17 cellular contexts compared by ENCODE assay signal in genomic region chr17:75397217-75397616, GRCh38. TPM values are rescaled to one million over a fixed set of nuclear protein-coding genes. Genes with fewer than 3 reads are reported as not detected.
DNase-seq lines count a peak whose midpoint lies in the region; ATAC-seq and TF ChIP-seq lines count a peak whose summit lies in the region.
"Had no signal": no experiment of that assay in that cellular context is flagged by ENCODE, and none has a peak within 500 bp of the region (broad histone marks: within the 10 kb centered on the region; RNA-seq: fewer than 3 reads in every experiment).

No MANE protein-coding gene starts in this region.

- peaks cover 2% of the 10 kb centered on the region for H3K36me3 ChIP-seq in Panc1 (ENCODE audit: control insufficient read depth, insufficient read depth, low read length)
- H3K36me3 ChIP-seq: ascending aorta had no signal

- no peaks in the 10 kb centered on the region for H3K9me3 Mint-ChIP-seq in activated naive CD4-positive, alpha-beta T cell treated with anti-CD3 and anti-CD28 coated beads, Interleukin-2, amount 10 ng/mL, durations not matched to agents 7 days and 5 days
- no peaks in the 10 kb centered on the region for H3K9me3 Mint-ChIP-seq in activated naive CD4-positive, alpha-beta T cell treated with anti-CD3 and anti-CD28 coated beads, Interleukin-2, amount 50 U/mL, for 72 hours
- no peaks in the 10 kb centered on the region for H3K9me3 Mint-ChIP-seq in brain
- H3K9me3 Mint-ChIP-seq in stimulated activated memory B cell treated with anti-CD40 and anti-IgM and Interleukin-4, amounts not matched to agents 10 μg/mL and 1 μg/mL and 100 μg/mL, for 72 hours = no peaks in the 10 kb centered on the region
- H3K9me3 Mint-ChIP-seq: GM23338 had no signal

- H3K27me3 Mint-ChIP-seq in activated naive CD4-positive, alpha-beta T cell treated with anti-CD3 and anti-CD28 coated beads, Interleukin-2, amount 10 ng/mL, durations not matched to agents 7 days and 5 days = no peaks in the 10 kb centered on the region
- peaks cover 13% of the 10 kb centered on the region for H3K27me3 Mint-ChIP-seq in brain
- no peaks in the 10 kb centered on the region for H3K27me3 Mint-ChIP-seq in stimulated activated memory B cell treated with anti-CD40 and anti-IgM and Interleukin-4, amounts not matched to agents 10 μg/mL and 1 μg/mL and 100 μg/mL, for 72 hours

- peaks cover 60% of the 10 kb centered on the region for H3K4me1 Mint-ChIP-seq in activated naive CD4-positive, alpha-beta T cell treated with anti-CD3 and anti-CD28 coated beads, Interleukin-2, amount 10 ng/mL, durations not matched to agents 7 days and 5 days
- peaks cover 49% of the 10 kb centered on the region for H3K4me1 Mint-ChIP-seq in brain
- peaks cover 92% of the 10 kb centered on the region for H3K4me1 Mint-ChIP-seq in stimulated activated memory B cell treated with anti-CD40 and anti-IgM and Interleukin-4, amounts not matched to agents 10 μg/mL and 1 μg/mL and 100 μg/mL, for 72 hours

- peak overlapping the region; percentile 53 for H3K27ac Mint-ChIP-seq in activated naive CD4-positive, alpha-beta T cell treated with anti-CD3 and anti-CD28 coated beads, Interleukin-2, amount 10 ng/mL, durations not matched to agents 7 days and 5 days
- peak overlapping the region in 1 of 2 donors; percentile 41 for H3K27ac Mint-ChIP-seq in activated naive CD4-positive, alpha-beta T cell treated with anti-CD3 and anti-CD28 coated beads, Interleukin-2, amount 50 U/mL, for 72 hours
- peak overlapping the region in 3 of 5 experiments; percentile 42 to 98 (median 71) for H3K27ac Mint-ChIP-seq in brain
- peak overlapping the region; percentile 53 for H3K27ac Mint-ChIP-seq in stimulated activated memory B cell treated with anti-CD40 and anti-IgM and Interleukin-4, amounts not matched to agents 10 μg/mL and 1 μg/mL and 100 μg/mL, for 72 hours
- H3K27ac Mint-ChIP-seq: GM23338 had no signal

- H3K4me1 ChIP-seq in Panc1 (ENCODE audit: control insufficient read depth, insufficient read depth, low read length) = peaks cover 40% of the 10 kb centered on the region

- DNase-seq in activated naive CD4-positive, alpha-beta T cell treated with anti-CD3 and anti-CD28 coated beads, Interleukin-2, amount 10 ng/mL, durations not matched to agents 7 days and 5 days = no peak
- DNase-seq in activated naive CD4-positive, alpha-beta T cell treated with anti-CD3 and anti-CD28 coated beads, Interleukin-2, amount 50 U/mL, for 72 hours (ENCODE audit: low spot score in 2 of 2) = no peak
- DNase-seq in Panc1 (ENCODE audit: low read depth, low spot score) (no peak), NCI-H1694 (lab: John Stamatoyannopoulos, UW) (no peak), medulla oblongata (ENCODE audit: extremely low spot score) (no peak), NCI-H774 (lab: John Stamatoyannopoulos, UW) (no peak)
- DNase-seq: activated CD4-positive, CD25-positive, alpha-beta regulatory T cell; dermis blood vessel endothelial cell; DMS53; heart right ventricle; MM.1S; NCI-H1930; NCI-H526 had no signal

- POLR2A ChIA-PET in Panc1 (lab: Charles Lee) = interaction anchor here (0.5 kb wide), 1 partner anchor 105 kb away, joined by 7 read pairs; no protein-coding TSS in a partner anchor

- peaks cover 21% of the 10 kb centered on the region for H3K36me3 Mint-ChIP-seq in activated naive CD4-positive, alpha-beta T cell treated with anti-CD3 and anti-CD28 coated beads, Interleukin-2, amount 10 ng/mL, durations not matched to agents 7 days and 5 days
- peaks cover 4 to 26% of the 10 kb centered on the region in 2 donors for H3K36me3 Mint-ChIP-seq in activated naive CD4-positive, alpha-beta T cell treated with anti-CD3 and anti-CD28 coated beads, Interleukin-2, amount 50 U/mL, for 72 hours
- H3K36me3 Mint-ChIP-seq in brain = peaks cover 7% of the 10 kb centered on the region
- H3K36me3 Mint-ChIP-seq in stimulated activated memory B cell treated with anti-CD40 and anti-IgM and Interleukin-4, amounts not matched to agents 10 μg/mL and 1 μg/mL and 100 μg/mL, for 72 hours = peaks cover 44% of the 10 kb centered on the region

- H3K27ac ChIP-seq in Panc1 (ENCODE audit: low read length) = peak overlapping the region; percentile 51
- H3K27ac ChIP-seq: ascending aorta had no signal

- in situ Hi-C loops in Panc1 (cut with HindIII; ENCODE audit: low pct_unique_long_range_greater_than_20kb, low sequenced_read_pairs) = no loop called here

- CTCF ChIA-PET in activated naive CD4-positive, alpha-beta T cell treated with anti-CD3 and anti-CD28 coated beads, Interleukin-2, amount 10 ng/mL, durations not matched to agents 7 days and 5 days (lab: Charles Lee) = interaction anchor here (1.3 to 1.4 kb wide), 3 partner anchors 10 to 76 kb away, joined by 3 to 5 read pairs (median 3); partner anchors contain the start of gene TMEM94
- CTCF ChIA-PET in Panc1 (lab: Charles Lee) = interaction anchor here (0.5 to 1.8 kb wide), 3 partner anchors 9 to 74 kb away, joined by 4 to 12 read pairs (median 7); no protein-coding TSS in a partner anchor

- H3K27me3 ChIP-seq in Panc1 (ENCODE audit: control insufficient read depth, insufficient read depth, low read length) = no peaks in the 10 kb centered on the region
- H3K27me3 ChIP-seq: ascending aorta, heart right ventricle had no signal

- TF ChIP-seq CTCF in Panc1 (IDR thresholded peaks at IDR 0.05) = no peak
- TF ChIP-seq CTCF in brain (conservative IDR thresholded peaks at IDR 0.05) = no peak

- H3K4me3 ChIP-seq in Panc1 (ENCODE audit: low read depth in 2 of 2, low read length in 2 of 2) = no peak overlapping the region
- H3K4me3 ChIP-seq: ascending aorta, GM23338, heart right ventricle had no signal

- intact Hi-C loops in Panc1 (cut with micrococcal nuclease; ENCODE audit: unreplicated experiment) = no loop called here

- BruUV-seq in Panc1 (replicated peaks; lab: Mats Ljungman, UMichigan) = no TSS peak

- ATAC-seq in activated naive CD4-positive, alpha-beta T cell treated with anti-CD3 and anti-CD28 coated beads, Interleukin-2, amount 50 U/mL, for 72 hours = no peak
- no peak for ATAC-seq in Panc1
- no peak for ATAC-seq in stimulated activated memory B cell treated with anti-CD40 and anti-IgM and Interleukin-4, amounts not matched to agents 10 μg/mL and 1 μg/mL and 100 μg/mL, for 72 hours
- ATAC-seq: GM23338, heart right ventricle had no signal

- no peak overlapping the region for H3K4me3 Mint-ChIP-seq in activated naive CD4-positive, alpha-beta T cell treated with anti-CD3 and anti-CD28 coated beads, Interleukin-2, amount 10 ng/mL, durations not matched to agents 7 days and 5 days
- H3K4me3 Mint-ChIP-seq in brain = peak overlapping the region in 1 of 5 experiments; percentile 69
- peak overlapping the region; percentile 38 for H3K4me3 Mint-ChIP-seq in stimulated activated memory B cell treated with anti-CD40 and anti-IgM and Interleukin-4, amounts not matched to agents 10 μg/mL and 1 μg/mL and 100 μg/mL, for 72 hours
- H3K4me3 Mint-ChIP-seq: GM23338 had no signal

- H3K9me3 ChIP-seq in Panc1 (ENCODE audit: control insufficient read depth, insufficient read depth, low read depth, low read length) = no peaks in the 10 kb centered on the region
- H3K9me3 ChIP-seq: ascending aorta, heart right ventricle had no signal

RNA-seq across cellular contexts. Expression of gene GRB2, which starts 8.3 kb away (rescaled TPM):
- 100 to 1,000 TPM; 163 to 180 TPM for total RNA-seq in activated naive CD4-positive, alpha-beta T cell treated with anti-CD3 and anti-CD28 coated beads, Interleukin-2, amount 50 U/mL, for 72 hours
- 148 TPM for total RNA-seq in Panc1 (2021; ENCODE audit: unreplicated experiment)
- polyA plus RNA-seq in Panc1 (2012; ENCODE audit: insufficient read length) = 94.8 TPM
- 132 TPM for polyA plus RNA-seq in brain (ENCODE audit: insufficient read depth, low read depth, low replicate concordance)

RNA-seq across cellular contexts. Expression of gene TMEM94, which starts 59.2 kb away (rescaled TPM):
- 10 to 100 TPM; 64.5 to 65.2 TPM for total RNA-seq in activated naive CD4-positive, alpha-beta T cell treated with anti-CD3 and anti-CD28 coated beads, Interleukin-2, amount 50 U/mL, for 72 hours
- 129 TPM for total RNA-seq in Panc1 (2021; ENCODE audit: unreplicated experiment)
- polyA plus RNA-seq in Panc1 (2012; ENCODE audit: insufficient read length) = 156 TPM
- 156 TPM for polyA plus RNA-seq in brain (ENCODE audit: insufficient read depth, low read depth, low replicate concordance)
